ENCODE assay signal across 8 cellular contexts in the genomic region with DNA sequence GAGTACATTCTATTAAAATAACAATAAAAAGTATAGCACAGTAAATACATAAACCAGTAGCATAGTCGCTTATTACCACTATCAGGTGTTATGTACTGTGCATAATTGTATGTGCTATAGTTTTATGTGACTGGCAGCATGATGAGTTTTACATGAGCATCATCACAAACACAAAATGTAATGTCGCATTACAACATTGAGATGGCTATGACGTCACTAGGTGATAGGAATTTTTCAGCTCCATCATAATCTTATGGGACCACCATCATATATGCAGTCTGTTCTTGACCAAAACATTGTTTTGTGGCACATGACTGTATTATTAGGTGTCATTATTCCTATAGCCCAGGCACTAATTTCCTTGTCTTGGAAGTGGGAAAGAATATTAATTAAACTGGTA.
"Had no signal": no experiment of that assay in that cellular context is flagged by ENCODE, and none has a peak within 500 bp of the region (broad histone marks: within the 10 kb centered on the region; RNA-seq: fewer than 3 reads in every experiment).

No MANE protein-coding gene starts in this region.

- DNase-seq: GDM1, GF-D8 had no signal

- FAIRE-seq: G401.6, GM12878, GM12891, GM12892, GM18507, GM19239 had no signal

- H3K4me3 ChIP-seq: GM12878 had no signal
